ENCODE assay signal across 9 cellular contexts in genomic region chr12:108805136-108805535, GRCh38. TPM values are rescaled to one million over a fixed set of nuclear protein-coding genes. Genes with fewer than 3 reads are reported as not detected.
DNase-seq lines count a peak whose midpoint lies in the region; ATAC-seq, FAIRE-seq and TF ChIP-seq lines count a peak whose summit lies in the region.
"Had no signal": no experiment of that assay in that cellular context is flagged by ENCODE, and none has a peak within 500 bp of the region (broad histone marks: within the 10 kb centered on the region; RNA-seq: fewer than 3 reads in every experiment).

No MANE protein-coding gene starts in this region.

- H3K36me3 ChIP-seq in brain microvascular endothelial cell (replicated peaks) (peaks cover 59% of the 10 kb centered on the region), muscle layer of colon (ENCODE audit: insufficient read depth, low read length) (peaks cover 36% of the 10 kb centered on the region), transverse colon (peaks cover 0 to 31% (median 13%) of the 10 kb centered on the region in 4 donors), HepG2 (replicated peaks in 1 of 2; ENCODE audit: control insufficient read depth in 1 of 2, insufficient read depth in 2 of 2, low read length in 2 of 2) (peaks cover 19 to 52% of the 10 kb centered on the region in 2 experiments)

- in situ Hi-C loops in brain microvascular endothelial cell (cut with HindIII; ENCODE audit: low pct_ligation_motif_present, low sequenced_read_pairs), result no loop called here
- in situ Hi-C loops in transverse colon (cut with MboI; ENCODE audit: low pct_ligation_motif_present in 1 of 4, low pct_unique_long_range_greater_than_20kb in 1 of 4, low sequenced_read_pairs in 3 of 4), result loop anchor here (10.0 kb wide), 2 partner anchors 140 to 240 kb away; partner anchors contain the start of genes ISCU (in 2 of the 4) and SART3 (in 2 of the 4)
- in situ Hi-C loops in HepG2 (cut with HindIII; ENCODE audit: extremely low pct_ligation_motif_present, low pct_unique_long_range_greater_than_20kb), result loop anchor here (10.0 kb wide), 1 partner anchor 240 kb away; the partner anchor contains the start of genes ISCU and SART3

- BruUV-seq in HepG2 (replicated peaks; lab: Mats Ljungman, UMichigan), result no TSS peak

- peak overlapping the region; percentile 49 for H3K9ac ChIP-seq in muscle layer of colon (ENCODE audit: low read length)
- no peak overlapping the region for H3K9ac ChIP-seq in HepG2 (ENCODE audit: insufficient read depth, low read depth, low read length)

- H4K20me1 ChIP-seq in HepG2 (ENCODE audit: insufficient read depth, low read length), result no peaks in the 10 kb centered on the region

- no peak for DNase-seq in activated naive CD4-positive, alpha-beta T cell treated with anti-CD3 and anti-CD28 coated beads for 36 hours
- DNase-seq in brain microvascular endothelial cell (peak; percentile 46), transverse colon (no peak), cerebellar cortex (ENCODE audit: low spot score) (no peak), HepG2 (ENCODE audit: low spot score) (no peak)
- DNase-seq: NCI-H2171 had no signal

- H3K4me3 Mint-ChIP-seq in activated naive CD4-positive, alpha-beta T cell treated with anti-CD3 and anti-CD28 coated beads, Interleukin-2, amount 50 U/mL, for 24 hours, result no peak overlapping the region
- H3K4me3 Mint-ChIP-seq in activated naive CD4-positive, alpha-beta T cell treated with anti-CD3 and anti-CD28 coated beads for 36 hours, result no peak overlapping the region

- H3K4me1 Mint-ChIP-seq in activated naive CD4-positive, alpha-beta T cell treated with anti-CD3 and anti-CD28 coated beads, Interleukin-2, amount 50 U/mL, for 24 hours, result peaks cover 8% of the 10 kb centered on the region
- peaks cover 7% of the 10 kb centered on the region for H3K4me1 Mint-ChIP-seq in activated naive CD4-positive, alpha-beta T cell treated with anti-CD3 and anti-CD28 coated beads for 36 hours (ENCODE audit: low read depth)

- FAIRE-seq in HepG2 (lab: Jason Lieb, UNC), result no peak

- no peak overlapping the region for H3K4me3 ChIP-seq in brain microvascular endothelial cell (ENCODE audit: low read depth, low read length)
- no peak overlapping the region for H3K4me3 ChIP-seq in muscle layer of colon (ENCODE audit: low read depth in 1 of 2, low read length in 2 of 2)
- no peak overlapping the region for H3K4me3 ChIP-seq in transverse colon
- no peak overlapping the region for H3K4me3 ChIP-seq in HepG2 (replicated peaks in 1 of 3; ENCODE audit: insufficient read depth in 1 of 3, low read depth in 2 of 3, low read length in 3 of 3)

- H3K9me3 ChIP-seq in muscle layer of colon (ENCODE audit: low read length), result no peaks in the 10 kb centered on the region
- no peaks in the 10 kb centered on the region for H3K9me3 ChIP-seq in transverse colon
- H3K9me3 ChIP-seq in HepG2 (ENCODE audit: low read length), result no peaks in the 10 kb centered on the region

- H2AFZ ChIP-seq in HepG2 (ENCODE audit: low read length), result no peak overlapping the region

- intact Hi-C loops in activated naive CD4-positive, alpha-beta T cell treated with anti-CD3 and anti-CD28 coated beads for 36 hours (cut with micrococcal nuclease), result no loop called here
- intact Hi-C loops in transverse colon (cut with DNase I; ENCODE audit: low total_unique reads), result loop anchor here (10.0 kb wide), 1 partner anchor 50 kb away; the partner anchor contains the start of gene SSH1
- intact Hi-C loops in HepG2 (cut with micrococcal nuclease; ENCODE audit: unreplicated experiment), result loop anchor here (10.0 kb wide), 1 partner anchor 150 kb away; no protein-coding TSS in a partner anchor

- CTCF ChIA-PET in activated naive CD4-positive, alpha-beta T cell treated with anti-CD3 and anti-CD28 coated beads for 36 hours (lab: Charles Lee), result interaction anchor here (1.1 to 11.7 kb wide), 9 partner anchors 8 to 245 kb away, joined by 3 to 157 read pairs (median 7); partner anchors contain the start of gene CORO1C
- CTCF ChIA-PET in HepG2 (lab: Yijun Ruan, JAX; ENCODE audit: low intra/inter-chr PET ratio, low total read pairs), result no interaction called here

- H3K36me3 Mint-ChIP-seq in activated naive CD4-positive, alpha-beta T cell treated with anti-CD3 and anti-CD28 coated beads, Interleukin-2, amount 50 U/mL, for 24 hours, result peaks cover 2% of the 10 kb centered on the region
- peaks cover 9% of the 10 kb centered on the region for H3K36me3 Mint-ChIP-seq in activated naive CD4-positive, alpha-beta T cell treated with anti-CD3 and anti-CD28 coated beads for 36 hours (ENCODE audit: low read depth)

- TF ChIP-seq EP300 in transverse colon (IDR thresholded peaks at IDR 0.05; ENCODE audit: low read depth) (no peak), HepG2 (IDR thresholded peaks at IDR 0.05; ENCODE audit: low read depth in 2 of 2, low read length in 2 of 2) (no peak), HepG2 (CRISPR knock-in tag; IDR thresholded peaks at IDR 0.05; ENCODE audit: borderline replicate concordance) (no peak)

- H3K79me2 ChIP-seq in HepG2 (ENCODE audit: insufficient read depth, low read length), result no peaks in the 10 kb centered on the region

- TF ChIP-seq POLR2A in transverse colon (IDR thresholded peaks at IDR 0.05) (no peak), HepG2 (IDR thresholded peaks at IDR 0.05; ENCODE audit: insufficient read depth in 1 of 2, low read depth in 2 of 2, low read length in 2 of 2) (no peak)

- no peak overlapping the region for H3K4me2 ChIP-seq in HepG2 (ENCODE audit: low read depth, low read length)

- H3K27ac Mint-ChIP-seq in activated naive CD4-positive, alpha-beta T cell treated with anti-CD3 and anti-CD28 coated beads, Interleukin-2, amount 50 U/mL, for 24 hours, result peak overlapping the region; percentile 5
- H3K27ac Mint-ChIP-seq in activated naive CD4-positive, alpha-beta T cell treated with anti-CD3 and anti-CD28 coated beads for 36 hours, result no peak overlapping the region

- ATAC-seq in GM21423 (IDR thresholded peaks at IDR 0.05; ENCODE audit: unreplicated experiment) (no peak), HepG2 (no peak)

- 73 to 79% methylated on average over 4 of the region's 4 CpGs for WGBS in transverse colon (ENCODE audit: low coverage in 1 of 2), 2 donors
- 90% methylated on average over 4 of the region's 4 CpGs for WGBS in HepG2 (ENCODE audit: low lambda C conversion rate)

- H3K27me3 Mint-ChIP-seq in activated naive CD4-positive, alpha-beta T cell treated with anti-CD3 and anti-CD28 coated beads, Interleukin-2, amount 50 U/mL, for 24 hours, result no peaks in the 10 kb centered on the region
- no peaks in the 10 kb centered on the region for H3K27me3 Mint-ChIP-seq in activated naive CD4-positive, alpha-beta T cell treated with anti-CD3 and anti-CD28 coated beads for 36 hours (ENCODE audit: low read depth)

- H3K4me1 ChIP-seq in muscle layer of colon (ENCODE audit: insufficient read depth, low read length) (peaks cover 69% of the 10 kb centered on the region), transverse colon (peaks cover 15 to 55% (median 36%) of the 10 kb centered on the region in 4 donors), HepG2 (ENCODE audit: insufficient read depth, low read length) (peaks cover 6% of the 10 kb centered on the region; the same call in 1 of the 2 replicates)

- no peak for TF ChIP-seq RAD21 in HepG2 (CRISPR knock-in tag; IDR thresholded peaks at IDR 0.05)

- H3K27me3 ChIP-seq in brain microvascular endothelial cell (replicated peaks), result no peaks in the 10 kb centered on the region
- H3K27me3 ChIP-seq in muscle layer of colon (ENCODE audit: control insufficient read depth in 1 of 2, insufficient read depth in 2 of 2, low read length in 2 of 2), result no peaks in the 10 kb centered on the region
- H3K27me3 ChIP-seq in transverse colon, result no peaks in the 10 kb centered on the region
- H3K27me3 ChIP-seq in HepG2 (ENCODE audit: control insufficient read depth in 1 of 2, insufficient read depth in 2 of 2, low read length in 2 of 2), result no peaks in the 10 kb centered on the region

- H3K27ac ChIP-seq in brain microvascular endothelial cell (peak overlapping the region; percentile 94), muscle layer of colon (ENCODE audit: low read depth, low read length) (peak overlapping the region; percentile 92), transverse colon (peak overlapping the region; percentile 80 to 93 (median 88)), HepG2 (ENCODE audit: extremely low read length, insufficient read depth, low read length) (no peak overlapping the region)

- POLR2A ChIA-PET in HepG2 (lab: Yijun Ruan, JAX), result no interaction called here

- no peak for TF ChIP-seq CTCF in brain microvascular endothelial cell (IDR thresholded peaks at IDR 0.05; ENCODE audit: low read depth, low read length, missing control alignments)
- TF ChIP-seq CTCF in transverse colon (IDR thresholded peaks at IDR 0.05), result no peak
- no peak for TF ChIP-seq CTCF in HepG2 (CRISPR knock-in tag; IDR thresholded peaks at IDR 0.05)

- no peaks in the 10 kb centered on the region for H3K9me3 Mint-ChIP-seq in activated naive CD4-positive, alpha-beta T cell treated with anti-CD3 and anti-CD28 coated beads, Interleukin-2, amount 50 U/mL, for 24 hours
- H3K9me3 Mint-ChIP-seq in activated naive CD4-positive, alpha-beta T cell treated with anti-CD3 and anti-CD28 coated beads for 36 hours, result no peaks in the 10 kb centered on the region

RNA-seq across cellular contexts. Expression of gene SSH1, which starts 52.2 kb away (rescaled TPM):
- 10 to 100 TPM in 1 of 2 experiments, 1 to 10 TPM in 1; 8.7 to 11.1 TPM for total RNA-seq in activated naive CD4-positive, alpha-beta T cell treated with anti-CD3 and anti-CD28 coated beads for 36 hours
- total RNA-seq in transverse colon (10 to 100 TPM; 15.0 to 39.0 (median 18.9) TPM), HepG2 (2016; rRNA removed; fragmentation: Illumina TruSeq; extraction: Trizol) (4.5 and 4.8 TPM in 2 replicates)
- total RNA-seq in HepG2 (2016; cell fraction: cytosol; rRNA removed; fragmentation: Illumina TruSeq; extraction: Trizol; ENCODE audit: low read depth), result 3.0 and 3.8 TPM in 2 replicates
- 4.2 and 4.4 TPM in 2 replicates for total RNA-seq in HepG2 (2016; cell fraction: insoluble cytoplasmic fraction; rRNA removed; fragmentation: Illumina TruSeq; extraction: Trizol)
- 7.9 and 8.2 TPM in 2 replicates for total RNA-seq in HepG2 (2016; cell fraction: membrane; rRNA removed; fragmentation: Illumina TruSeq; extraction: Trizol)
- total RNA-seq in HepG2 (2016; cell fraction: nucleus; rRNA removed; fragmentation: Illumina TruSeq; extraction: Trizol), result 7.0 and 7.7 TPM in 2 replicates
- polyA plus RNA-seq in HepG2 (2011; rRNA removed), result 4.3 and 4.9 TPM in 2 replicates
- polyA plus RNA-seq in HepG2 (2011; cell fraction: cytosol; rRNA removed), result 3.1 TPM in 2 replicates
- 5.7 and 6.9 TPM in 2 replicates for polyA plus RNA-seq in HepG2 (2011; cell fraction: nucleus; rRNA removed)
- polyA plus RNA-seq in HepG2 (2012), result 3.6 and 4.3 TPM in 2 replicates
- polyA plus RNA-seq in HepG2 (2016; cell fraction: cytosol; fragmentation: Illumina TruSeq; extraction: Trizol; ENCODE audit: low read depth), result 3.1 and 3.9 TPM in 2 replicates
- polyA plus RNA-seq in HepG2 (2016; cell fraction: insoluble cytoplasmic fraction; fragmentation: Illumina TruSeq; extraction: Trizol; ENCODE audit: low read depth), result 4.8 and 5.2 TPM in 2 replicates
- 5.0 and 6.1 TPM in 2 replicates for polyA plus RNA-seq in HepG2 (2016; cell fraction: membrane; fragmentation: Illumina TruSeq; extraction: Trizol; ENCODE audit: low read depth)
- polyA plus RNA-seq in HepG2 (2016; cell fraction: nucleus; fragmentation: Illumina TruSeq; extraction: Trizol; ENCODE audit: insufficient read depth, low read depth), result 5.5 and 5.7 TPM in 2 replicates
- polyA minus RNA-seq in HepG2 (2011; rRNA and poly(A)+ RNA removed; ENCODE audit: low replicate concordance), result 14.1 and 22.8 TPM in 2 replicates
- polyA minus RNA-seq in HepG2 (2011; cell fraction: cytosol; rRNA and poly(A)+ RNA removed), result 4.2 and 5.0 TPM in 2 replicates
- polyA minus RNA-seq in HepG2 (2011; cell fraction: nucleus; rRNA and poly(A)+ RNA removed), result 8.1 and 8.6 TPM in 2 replicates
